In the genomic region with DNA sequence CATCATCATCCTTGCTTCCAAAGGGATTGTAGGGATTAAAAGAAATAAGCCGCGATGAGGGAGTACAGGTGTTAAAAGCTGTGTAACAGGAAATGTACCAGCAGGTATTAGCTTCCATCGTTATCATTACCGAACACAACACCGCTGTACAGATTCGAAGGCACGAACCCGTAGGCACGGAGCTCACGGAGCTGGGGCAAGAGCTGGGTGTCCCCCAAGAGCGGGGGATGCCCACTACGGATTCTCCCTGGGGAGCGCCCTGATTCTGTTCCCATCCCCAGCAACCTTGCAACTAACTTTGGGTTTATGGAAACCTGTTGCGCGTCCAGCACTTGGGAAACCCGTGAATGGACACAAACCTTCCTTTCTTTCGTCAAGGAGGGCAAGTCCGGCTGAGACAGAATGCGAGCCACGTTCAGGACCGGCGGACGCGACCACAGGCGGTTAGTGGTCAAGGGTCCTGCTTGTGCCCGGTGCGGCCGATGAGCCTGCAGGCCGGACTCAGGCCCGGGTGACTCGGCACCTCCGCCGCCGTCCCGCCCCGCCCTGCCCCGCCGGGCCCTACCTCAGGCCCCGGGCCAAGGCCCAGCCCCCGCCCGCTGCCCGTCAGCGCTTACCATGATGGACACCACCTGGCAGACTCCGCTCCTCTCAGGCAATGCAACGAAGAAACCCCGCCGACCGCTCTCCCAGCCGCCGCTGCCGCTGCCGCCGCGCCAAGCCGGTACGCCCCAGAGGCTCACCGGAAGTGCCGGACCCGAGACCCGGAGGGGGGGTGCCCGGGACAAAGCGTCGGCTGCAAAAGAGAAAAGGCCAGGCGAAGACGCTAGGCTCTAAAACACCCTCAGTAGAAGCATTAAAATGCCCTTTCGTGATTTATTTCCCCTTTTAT, we compare ENCODE assay signal across 8 cellular contexts. TPM values are rescaled to one million over a fixed set of nuclear protein-coding genes. Genes with fewer than 3 reads are reported as not detected.
DNase-seq lines count a peak whose midpoint lies in the region; ATAC-seq and TF ChIP-seq lines count a peak whose summit lies in the region.

A gene with protein sequence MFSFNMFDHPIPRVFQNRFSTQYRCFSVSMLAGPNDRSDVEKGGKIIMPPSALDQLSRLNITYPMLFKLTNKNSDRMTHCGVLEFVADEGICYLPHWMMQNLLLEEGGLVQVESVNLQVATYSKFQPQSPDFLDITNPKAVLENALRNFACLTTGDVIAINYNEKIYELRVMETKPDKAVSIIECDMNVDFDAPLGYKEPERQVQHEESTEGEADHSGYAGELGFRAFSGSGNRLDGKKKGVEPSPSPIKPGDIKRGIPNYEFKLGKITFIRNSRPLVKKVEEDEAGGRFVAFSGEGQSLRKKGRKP (minus strand): TSS at position 728 of the 892 bp plus-strand sequence. CDS start 108 bp downstream, at position 620.

- no peaks in the 10 kb centered on the region for H3K27me3 ChIP-seq in thoracic aorta (replicated peaks; ENCODE audit: insufficient read depth)

- TF ChIP-seq CTCF in omental fat pad (IDR thresholded peaks at IDR 0.05) (no peak), thoracic aorta (IDR thresholded peaks at IDR 0.05) (no peak)

- in situ Hi-C loops in KBM-7 (cut with MboI; ENCODE audit: low pct_unique_long_range_greater_than_20kb, low sequenced_read_pairs): no loop called here

- peak; percentile 45 for ATAC-seq in GM21619 (IDR thresholded peaks at IDR 0.05; ENCODE audit: unreplicated experiment)
- ATAC-seq in SK-N-SH treated with all-trans-retinoic acid at 6 μM for 48 hours: peak; percentile 82
- ATAC-seq in omental fat pad (ENCODE audit: low FRiP score): peak; percentile 90
- ATAC-seq in thoracic aorta (ENCODE audit: insufficient number of reproducible peaks, low FRiP score, low read depth): peak; percentile 81

- H3K4me3 ChIP-seq in thoracic aorta: peak within 1 kb of the TSS; percentile 90

- peaks cover 16 to 17% of the 10 kb centered on the region in 2 donors for H3K4me1 ChIP-seq in thoracic aorta (ENCODE audit: control insufficient read depth in 1 of 2, low read depth in 2 of 2)

- DNase-seq in ELF-1 (ENCODE audit: low read depth, low spot score) (peak; percentile 90), KBM-7 (peak; percentile 25), globus pallidus (ENCODE audit: low spot score) (peak; percentile 79), omental fat pad (ENCODE audit: low spot score) (peak; percentile 44), thoracic aorta (ENCODE audit: low spot score) (peak; percentile 52)
- peak; percentile 82 for DNase-seq in activated naive CD4-positive, alpha-beta T cell treated with anti-CD3 and anti-CD28 coated beads, Interleukin-2, amount 50 U/mL, for 16 hours

- peak within 1 kb of the TSS; percentile 97 to 98 for H3K27ac ChIP-seq in thoracic aorta

- peaks cover 7% of the 10 kb centered on the region for H3K36me3 ChIP-seq in thoracic aorta

- no peaks in the 10 kb centered on the region for H3K9me3 ChIP-seq in thoracic aorta

TF ChIP-seq in SK-N-SH treated with all-trans-retinoic acid at 6 μM for 48 hours, 23 proteins besides CTCF, POLR2A, EP300 and RAD21:
- TF ChIP-seq ZNF70 (CRISPR knock-in tag; IDR thresholded peaks at IDR 0.05) (no peak), SNAI2 (CRISPR knock-in tag; IDR thresholded peaks at IDR 0.05) (no peak), ZNF8 (CRISPR knock-in tag; IDR thresholded peaks at IDR 0.05) (peak; percentile 93), RARB (CRISPR knock-in tag; IDR thresholded peaks at IDR 0.05) (no peak)
- TF ChIP-seq, protein P1, sequence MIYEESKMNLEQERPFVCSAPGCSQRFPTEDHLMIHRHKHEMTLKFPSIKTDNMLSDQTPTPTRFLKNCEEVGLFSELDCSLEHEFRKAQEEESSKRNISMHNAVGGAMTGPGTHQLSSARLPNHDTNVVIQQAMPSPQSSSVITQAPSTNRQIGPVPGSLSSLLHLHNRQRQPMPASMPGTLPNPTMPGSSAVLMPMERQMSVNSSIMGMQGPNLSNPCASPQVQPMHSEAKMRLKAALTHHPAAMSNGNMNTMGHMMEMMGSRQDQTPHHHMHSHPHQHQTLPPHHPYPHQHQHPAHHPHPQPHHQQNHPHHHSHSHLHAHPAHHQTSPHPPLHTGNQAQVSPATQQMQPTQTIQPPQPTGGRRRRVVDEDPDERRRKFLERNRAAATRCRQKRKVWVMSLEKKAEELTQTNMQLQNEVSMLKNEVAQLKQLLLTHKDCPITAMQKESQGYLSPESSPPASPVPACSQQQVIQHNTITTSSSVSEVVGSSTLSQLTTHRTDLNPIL (CRISPR knock-in tag; IDR thresholded peaks at IDR 0.05; ENCODE audit: low read depth): no peak
- TF ChIP-seq, protein P2, sequence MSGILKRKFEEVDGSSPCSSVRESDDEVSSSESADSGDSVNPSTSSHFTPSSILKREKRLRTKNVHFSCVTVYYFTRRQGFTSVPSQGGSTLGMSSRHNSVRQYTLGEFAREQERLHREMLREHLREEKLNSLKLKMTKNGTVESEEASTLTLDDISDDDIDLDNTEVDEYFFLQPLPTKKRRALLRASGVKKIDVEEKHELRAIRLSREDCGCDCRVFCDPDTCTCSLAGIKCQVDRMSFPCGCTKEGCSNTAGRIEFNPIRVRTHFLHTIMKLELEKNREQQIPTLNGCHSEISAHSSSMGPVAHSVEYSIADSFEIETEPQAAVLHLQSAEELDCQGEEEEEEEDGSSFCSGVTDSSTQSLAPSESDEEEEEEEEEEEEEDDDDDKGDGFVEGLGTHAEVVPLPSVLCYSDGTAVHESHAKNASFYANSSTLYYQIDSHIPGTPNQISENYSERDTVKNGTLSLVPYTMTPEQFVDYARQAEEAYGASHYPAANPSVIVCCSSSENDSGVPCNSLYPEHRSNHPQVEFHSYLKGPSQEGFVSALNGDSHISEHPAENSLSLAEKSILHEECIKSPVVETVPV (CRISPR knock-in tag; IDR thresholded peaks at IDR 0.05): no peak
- TF ChIP-seq, protein P3, sequence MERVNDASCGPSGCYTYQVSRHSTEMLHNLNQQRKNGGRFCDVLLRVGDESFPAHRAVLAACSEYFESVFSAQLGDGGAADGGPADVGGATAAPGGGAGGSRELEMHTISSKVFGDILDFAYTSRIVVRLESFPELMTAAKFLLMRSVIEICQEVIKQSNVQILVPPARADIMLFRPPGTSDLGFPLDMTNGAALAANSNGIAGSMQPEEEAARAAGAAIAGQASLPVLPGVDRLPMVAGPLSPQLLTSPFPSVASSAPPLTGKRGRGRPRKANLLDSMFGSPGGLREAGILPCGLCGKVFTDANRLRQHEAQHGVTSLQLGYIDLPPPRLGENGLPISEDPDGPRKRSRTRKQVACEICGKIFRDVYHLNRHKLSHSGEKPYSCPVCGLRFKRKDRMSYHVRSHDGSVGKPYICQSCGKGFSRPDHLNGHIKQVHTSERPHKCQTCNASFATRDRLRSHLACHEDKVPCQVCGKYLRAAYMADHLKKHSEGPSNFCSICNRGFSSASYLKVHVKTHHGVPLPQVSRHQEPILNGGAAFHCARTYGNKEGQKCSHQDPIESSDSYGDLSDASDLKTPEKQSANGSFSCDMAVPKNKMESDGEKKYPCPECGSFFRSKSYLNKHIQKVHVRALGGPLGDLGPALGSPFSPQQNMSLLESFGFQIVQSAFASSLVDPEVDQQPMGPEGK (CRISPR knock-in tag; IDR thresholded peaks at IDR 0.05; ENCODE audit: borderline replicate concordance): no peak

RNA-seq across cellular contexts. Expression of the gene that starts here (rescaled TPM):
- total RNA-seq in omental fat pad (10 to 100 TPM; 32.3 to 47.5 (median 40.3) TPM), thoracic aorta (10 to 100 TPM; 32.0 to 32.5 TPM)

Comparison
In these comparisons a context has a peak if more than half of its experiments do, and no peak if none do; other contexts are left out.
1. Peak in every context shown above with its lines: DNase-seq, ATAC-seq, H3K4me3 ChIP-seq and H3K27ac ChIP-seq.
2. DNase-seq: peak in every context shown above with its lines; median percentile 90 in ELF-1; 82 in activated naive CD4-positive, alpha-beta T cell treated with anti-CD3 and anti-CD28 coated beads, Interleukin-2, amount 50 U/mL, for 16 hours; 79 in globus pallidus; 52 in thoracic aorta; 44 in omental fat pad; 25 in KBM-7.